ENCODE assay signal across 28 cellular contexts in the genomic region with DNA sequence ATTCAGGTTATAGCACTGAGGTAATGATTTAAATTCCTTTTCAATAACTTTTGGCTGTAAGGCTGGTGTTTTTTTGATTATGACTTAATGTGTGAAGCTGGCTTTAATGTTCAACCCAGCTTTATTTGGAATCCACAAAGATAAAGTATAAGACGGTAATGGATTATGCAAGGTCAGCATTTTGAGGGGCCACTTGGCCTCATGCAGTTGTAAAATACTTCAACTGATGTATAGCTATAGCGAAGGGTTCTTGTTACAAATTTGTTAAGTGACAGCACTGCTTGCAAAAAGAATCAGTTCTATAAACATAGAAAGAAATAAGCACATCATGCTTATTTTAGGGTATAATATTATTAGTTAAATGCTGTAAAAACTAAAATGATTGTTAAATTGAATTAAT. TPM values are rescaled to one million over a fixed set of nuclear protein-coding genes. Genes with fewer than 3 reads are reported as not detected.
"Had no signal": no experiment of that assay in that cellular context is flagged by ENCODE, and none has a peak within 500 bp of the region (broad histone marks: within the 10 kb centered on the region; RNA-seq: fewer than 3 reads in every experiment).

No MANE protein-coding gene starts in this region.

- ATAC-seq: effector memory CD8-positive, alpha-beta T cell; esophagus mucosa; gastrocnemius medialis; heart right ventricle; left cardiac atrium; left lung; left ventricle myocardium superior; lower lobe of right lung; mucosa of descending colon; naive thymus-derived CD8-positive, alpha-beta T cell had no signal

- H3K36me3 ChIP-seq: esophagus squamous epithelium, gastrocnemius medialis, heart right ventricle, left lung, lower lobe of right lung had no signal

- H3K4me3 ChIP-seq: esophagus squamous epithelium, gastrocnemius medialis, heart right ventricle, left lung, lower lobe of right lung, mucosa of descending colon had no signal

- H3K27ac ChIP-seq: epithelial cell of prostate, esophagus squamous epithelium, gastrocnemius medialis, heart right ventricle, left lung, lower lobe of right lung had no signal

- H3K4me1 ChIP-seq: esophagus squamous epithelium, gastrocnemius medialis, heart right ventricle, left lung, lower lobe of right lung had no signal

- H3K27me3 ChIP-seq: esophagus squamous epithelium, gastrocnemius medialis, heart right ventricle, left lung had no signal

- DNase-seq: cortex of kidney; effector CD8-positive, alpha-beta T cell; effector memory CD8-positive, alpha-beta T cell; endodermal cell; erythroblast; esophagus squamous epithelium; foreskin fibroblast; foreskin melanocyte; gastrocnemius medialis; glutamatergic neuron; head of caudate nucleus; heart right ventricle; hippocampal formation; left cardiac atrium; left lung; left ventricle myocardium superior; lower lobe of right lung; mesenchymal stem cell; mucosa of descending colon; naive B cell; naive thymus-derived CD8-positive, alpha-beta T cell had no signal

- FAIRE-seq: endometrium, islet of Langerhans, keratinocyte had no signal

- H3K9me3 ChIP-seq: esophagus squamous epithelium, gastrocnemius medialis, heart right ventricle, left lung, lower lobe of right lung, mucosa of descending colon had no signal

RNA-seq across cellular contexts. Expression of a gene that starts 36.6 kb away (rescaled TPM):
- total RNA-seq: glomerular endothelial cell; lung microvascular endothelial cell; naive thymus-derived CD8-positive, alpha-beta T cell had no signal
- polyA plus RNA-seq: keratinocyte; naive thymus-derived CD8-positive, alpha-beta T cell had no signal
